2 cellular contexts compared by ENCODE assay signal in genomic region chr19:43675906-43676305, GRCh38.
TF ChIP-seq lines count a peak whose summit lies in the region.

No MANE protein-coding gene starts in this region.

TF ChIP-seq in A549, 52 proteins besides CTCF, POLR2A, EP300 and RAD21:
- TF ChIP-seq ZFP36 (IDR thresholded peaks at IDR 0.05; ENCODE audit: borderline replicate concordance, partially characterized antibody) (no peak), USF2 (IDR thresholded peaks at IDR 0.05) (no peak), RNF2 (IDR thresholded peaks at IDR 0.05; ENCODE audit: borderline replicate concordance, low read depth) (no peak)

TF ChIP-seq in HCT116, 20 proteins besides CTCF, POLR2A, EP300 and RAD21:
- TF ChIP-seq SP1 (IDR thresholded peaks at IDR 0.05; ENCODE audit: low read depth): no peak
- no peak for TF ChIP-seq ATF3 (IDR thresholded peaks at IDR 0.05)
- TF ChIP-seq REST (IDR thresholded peaks at IDR 0.05; ENCODE audit: low read depth): no peak
- no peak for TF ChIP-seq EGR1 (IDR thresholded peaks at IDR 0.05; ENCODE audit: low read depth)
- TF ChIP-seq MAX (IDR thresholded peaks at IDR 0.05): no peak
- TF ChIP-seq CEBPB (IDR thresholded peaks at IDR 0.05; ENCODE audit: low read depth): no peak
TF ChIP-seq in HCT116: peak in this region for 0.
